ENCODE assay signal across 8 cellular contexts in genomic region chr22:39520874-39521857, GRCh38. TPM values are rescaled to one million over a fixed set of nuclear protein-coding genes. Genes with fewer than 3 reads are reported as not detected.
DNase-seq lines count a peak whose midpoint lies in the region; ATAC-seq and TF ChIP-seq lines count a peak whose summit lies in the region.

No MANE protein-coding gene starts in this region.

- intact Hi-C loops in ovary (cut with DNase I): loop anchor here (5.0 to 10.0 kb wide), 6 partner anchors 116 to 656 kb away; partner anchors contain the start of genes RPL3 (in 3 of the 4), CBX7 (in 1 of the 4) and SYNGR1 (in 1 of the 4)

- 0 to 1% (median 1%) methylated on average over 34 to 55 of the region's 55 CpGs for WGBS in ovary, 3 donors
- WGBS in urinary bladder: under 1% methylated on average over 55 of the region's 55 CpGs

- H3K36me3 Mint-ChIP-seq in activated naive CD8-positive, alpha-beta T cell: peaks cover 18% of the 10 kb centered on the region
- H3K36me3 Mint-ChIP-seq in glutamatergic neuron (ENCODE audit: unreplicated experiment): peaks cover 9% of the 10 kb centered on the region

- H3K9me3 ChIP-seq in SK-N-MC (ENCODE audit: low read depth, low read length) (no peaks in the 10 kb centered on the region), ovary (no peaks in the 10 kb centered on the region)

- peak overlapping the region; percentile 99 for H3K27ac ChIP-seq in SK-N-MC
- peak overlapping the region; percentile 86 to 95 for H3K27ac ChIP-seq in ovary
- H3K27ac ChIP-seq in urinary bladder (ENCODE audit: low read depth): peak overlapping the region; percentile 99

- H3K27me3 Mint-ChIP-seq in activated naive CD8-positive, alpha-beta T cell: no peaks in the 10 kb centered on the region
- peaks cover 26% of the 10 kb centered on the region for H3K27me3 Mint-ChIP-seq in glutamatergic neuron (ENCODE audit: unreplicated experiment)

- H3K4me3 ChIP-seq in SK-N-MC: peak overlapping the region; percentile 96
- peak overlapping the region; percentile 100 for H3K4me3 ChIP-seq in ovary
- peak overlapping the region; percentile 89 for H3K4me3 ChIP-seq in urinary bladder (ENCODE audit: low read depth, low read length)

- H3K27ac Mint-ChIP-seq in activated naive CD8-positive, alpha-beta T cell: peak overlapping the region; percentile 100
- H3K27ac Mint-ChIP-seq in glutamatergic neuron (ENCODE audit: unreplicated experiment): peak overlapping the region; percentile 100

- TF ChIP-seq CTCF in glutamatergic neuron (IDR thresholded peaks at IDR 0.05; ENCODE audit: partially characterized antibody, unreplicated experiment): no peak
- no peak for TF ChIP-seq CTCF in ovary (IDR thresholded peaks at IDR 0.05)

- H3K4me3 Mint-ChIP-seq in activated naive CD8-positive, alpha-beta T cell: peak overlapping the region; percentile 96
- H3K4me3 Mint-ChIP-seq in glutamatergic neuron (ENCODE audit: unreplicated experiment): peak overlapping the region; percentile 98

- no peaks in the 10 kb centered on the region for H3K9me3 Mint-ChIP-seq in activated naive CD8-positive, alpha-beta T cell (ENCODE audit: low read depth)
- peaks cover 16% of the 10 kb centered on the region for H3K9me3 Mint-ChIP-seq in glutamatergic neuron (ENCODE audit: unreplicated experiment)

- no peak for TF ChIP-seq POLR2A in ovary (IDR thresholded peaks at IDR 0.05)

- H3K4me1 ChIP-seq in ovary (ENCODE audit: insufficient read depth) (peaks cover 13% of the 10 kb centered on the region), urinary bladder (ENCODE audit: insufficient read depth) (no peaks in the 10 kb centered on the region)

- H3K27me3 ChIP-seq in ovary: no peaks in the 10 kb centered on the region

- H3K4me1 Mint-ChIP-seq in activated naive CD8-positive, alpha-beta T cell (ENCODE audit: low read depth): peaks cover 48% of the 10 kb centered on the region
- peaks cover 28% of the 10 kb centered on the region for H3K4me1 Mint-ChIP-seq in glutamatergic neuron (ENCODE audit: low read depth, unreplicated experiment)

- no peak for TF ChIP-seq EP300 in ovary (IDR thresholded peaks at IDR 0.05)

- peak; percentile 70 for DNase-seq in AG08395 (ENCODE audit: low spot score)
- DNase-seq in SK-N-MC (ENCODE audit: low read depth, low spot score): no peak
- peak; percentile 84 for DNase-seq in glutamatergic neuron
- peak; percentile 75 to 89 (median 82) for DNase-seq in ovary

- peak overlapping the region; percentile 100 for H3K9ac ChIP-seq in SK-N-MC (ENCODE audit: insufficient read length)

- ATAC-seq in GM18867 (IDR thresholded peaks at IDR 0.05; ENCODE audit: unreplicated experiment) (peak; percentile 27), HG03342 (IDR thresholded peaks at IDR 0.05; ENCODE audit: unreplicated experiment) (peak; percentile 4)

- H3K36me3 ChIP-seq in SK-N-MC (ENCODE audit: insufficient read depth, low read length) (peaks cover 34% of the 10 kb centered on the region), ovary (no peaks in the 10 kb centered on the region), urinary bladder (ENCODE audit: insufficient read depth) (no peaks in the 10 kb centered on the region)

RNA-seq across cellular contexts. Expression of gene ATF4, which starts 0.8 kb away (rescaled TPM):
- total RNA-seq in glutamatergic neuron (ENCODE audit: unreplicated experiment) (509 TPM), ovary (100 to 1,000 TPM; 212 to 611 (median 246) TPM), urinary bladder (154 TPM)
- polyA plus RNA-seq in ovary (100 to 1,000 TPM; 393 to 398 TPM), urinary bladder (633 TPM)

RNA-seq across cellular contexts. Expression of gene RPS19BP1, which starts 11.4 kb away (rescaled TPM):
- 59.6 TPM for total RNA-seq in glutamatergic neuron (ENCODE audit: unreplicated experiment)
- 100 to 1,000 TPM in 1 of 7 donors, 10 to 100 TPM in 6; 41.9 to 117 (median 44.2) TPM for total RNA-seq in ovary
- 100 to 1,000 TPM in 1 of 2 donors, 1 to 10 TPM in 1; 9.1 to 130 TPM for polyA plus RNA-seq in ovary
- total RNA-seq in urinary bladder: 20.0 TPM
- 147 TPM for polyA plus RNA-seq in urinary bladder

RNA-seq across cellular contexts. Expression of gene MIEF1, which starts 19.1 kb away (rescaled TPM):
- total RNA-seq in glutamatergic neuron (ENCODE audit: unreplicated experiment): 40.0 TPM
- 10 to 100 TPM; 13.1 to 23.9 (median 19.9) TPM for total RNA-seq in ovary
- 10 to 100 TPM; 11.4 to 19.2 TPM for polyA plus RNA-seq in ovary
- total RNA-seq in urinary bladder: 12.2 TPM
- polyA plus RNA-seq in urinary bladder: 18.4 TPM

RNA-seq across cellular contexts. Expression of gene CACNA1I, which starts 49.4 kb away (rescaled TPM):
- 0.12 TPM for total RNA-seq in glutamatergic neuron (ENCODE audit: unreplicated experiment)
- under 1 TPM in 6 of 7 donors, not detected in 1; 0.05 to 0.23 (median 0.11) TPM for total RNA-seq in ovary
- polyA plus RNA-seq in ovary: under 1 TPM; 0.02 to 0.07 TPM
- total RNA-seq in urinary bladder: 0.11 TPM
- 0.14 TPM for polyA plus RNA-seq in urinary bladder
